ENCODE assay signal across 1 cellular context in the genomic region with DNA sequence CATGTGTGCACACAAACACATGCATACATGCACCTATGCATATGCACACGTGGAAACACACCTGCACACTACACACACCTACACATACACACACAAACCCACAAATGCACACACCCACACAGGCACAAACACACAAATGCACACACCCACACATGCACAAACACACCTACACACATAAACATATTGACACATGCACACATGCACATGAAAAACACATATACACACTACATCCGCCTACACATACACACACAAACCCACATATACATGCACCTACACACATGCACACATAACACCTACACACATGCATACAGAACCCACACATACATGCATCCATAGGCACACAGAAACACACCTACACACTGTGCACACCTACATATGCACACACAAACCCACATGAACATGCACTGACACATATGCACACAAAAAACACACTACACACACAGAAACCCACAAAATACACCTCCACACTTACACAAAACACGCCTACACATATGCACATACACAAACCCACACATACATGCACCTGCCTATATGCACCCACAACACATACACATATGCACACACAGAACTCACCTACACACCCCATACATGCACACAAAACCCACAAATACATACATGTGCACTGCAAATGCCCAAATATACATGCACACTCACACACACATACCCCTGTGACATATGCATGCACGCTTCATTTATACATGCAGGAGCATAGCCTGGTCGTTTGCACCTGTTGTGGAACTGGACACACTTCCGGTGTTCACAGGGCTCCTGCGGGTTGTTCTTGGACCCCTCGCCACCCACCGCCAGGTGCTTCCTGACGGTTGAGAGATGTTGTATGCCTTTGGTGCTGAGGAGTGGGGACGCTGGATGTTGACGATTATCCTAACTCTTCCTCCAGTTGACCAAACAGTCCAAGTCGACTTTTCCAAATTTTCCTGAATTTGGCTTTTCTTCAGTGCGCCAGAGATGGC.
TF ChIP-seq lines count a peak whose summit lies in the region.

No MANE protein-coding gene starts in this region.

TF ChIP-seq in HepG2, 621 proteins besides CTCF, POLR2A, EP300 and RAD21:
- TF ChIP-seq SP1 (IDR thresholded peaks at IDR 0.05) (0 out of 2 replicates have a peak, but pooled peaks have one; percentile 12), SP1 (CRISPR knock-in tag; IDR thresholded peaks at IDR 0.05) (no peak), FOXA1 (IDR thresholded peaks at IDR 0.05) (0 out of 2 replicates have a peak, but pooled peaks have one; percentile 39), FOXA1 (CRISPR knock-in tag; IDR thresholded peaks at IDR 0.05) (no peak), ZNF207 (IDR thresholded peaks at IDR 0.05; ENCODE audit: borderline replicate concordance) (0 out of 2 replicates have a peak, but pooled peaks have one; percentile 31), LCORL (IDR thresholded peaks at IDR 0.05) (0 out of 2 replicates have a peak, but pooled peaks have one; percentile 30), LCORL (CRISPR knock-in tag; IDR thresholded peaks at IDR 0.05) (no peak), PHB2 (IDR thresholded peaks at IDR 0.05; ENCODE audit: partially characterized antibody) (peak; percentile 79), ZSCAN25 (CRISPR knock-in tag; IDR thresholded peaks at IDR 0.05) (no peak), FOXP1 (IDR thresholded peaks at IDR 0.05) (peak; percentile 1; the same call in 1 of the 2 replicates), FOXP1 (CRISPR knock-in tag; IDR thresholded peaks at IDR 0.05) (no peak), RAD51 (IDR thresholded peaks at IDR 0.05; ENCODE audit: borderline replicate concordance) (0 out of 2 replicates have a peak, but pooled peaks have one; percentile 6), NBN (conservative IDR thresholded peaks at IDR 0.05) (peak; percentile 92; the same call in 1 of the 2 replicates), ZNF317 (CRISPR knock-in tag; IDR thresholded peaks at IDR 0.05) (no peak), ZNF282 (IDR thresholded peaks at IDR 0.05; ENCODE audit: partially characterized antibody) (peak; percentile 74)
- TF ChIP-seq, protein P1, sequence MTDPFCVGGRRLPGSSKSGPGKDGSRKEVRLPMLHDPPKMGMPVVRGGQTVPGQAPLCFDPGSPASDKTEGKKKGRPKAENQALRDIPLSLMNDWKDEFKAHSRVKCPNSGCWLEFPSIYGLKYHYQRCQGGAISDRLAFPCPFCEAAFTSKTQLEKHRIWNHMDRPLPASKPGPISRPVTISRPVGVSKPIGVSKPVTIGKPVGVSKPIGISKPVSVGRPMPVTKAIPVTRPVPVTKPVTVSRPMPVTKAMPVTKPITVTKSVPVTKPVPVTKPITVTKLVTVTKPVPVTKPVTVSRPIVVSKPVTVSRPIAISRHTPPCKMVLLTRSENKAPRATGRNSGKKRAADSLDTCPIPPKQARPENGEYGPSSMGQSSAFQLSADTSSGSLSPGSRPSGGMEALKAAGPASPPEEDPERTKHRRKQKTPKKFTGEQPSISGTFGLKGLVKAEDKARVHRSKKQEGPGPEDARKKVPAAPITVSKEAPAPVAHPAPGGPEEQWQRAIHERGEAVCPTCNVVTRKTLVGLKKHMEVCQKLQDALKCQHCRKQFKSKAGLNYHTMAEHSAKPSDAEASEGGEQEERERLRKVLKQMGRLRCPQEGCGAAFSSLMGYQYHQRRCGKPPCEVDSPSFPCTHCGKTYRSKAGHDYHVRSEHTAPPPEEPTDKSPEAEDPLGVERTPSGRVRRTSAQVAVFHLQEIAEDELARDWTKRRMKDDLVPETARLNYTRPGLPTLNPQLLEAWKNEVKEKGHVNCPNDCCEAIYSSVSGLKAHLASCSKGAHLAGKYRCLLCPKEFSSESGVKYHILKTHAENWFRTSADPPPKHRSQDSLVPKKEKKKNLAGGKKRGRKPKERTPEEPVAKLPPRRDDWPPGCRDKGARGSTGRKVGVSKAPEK (CRISPR knock-in tag; IDR thresholded peaks at IDR 0.05; ENCODE audit: borderline replicate concordance), result no peak
- TF ChIP-seq, protein P2, sequence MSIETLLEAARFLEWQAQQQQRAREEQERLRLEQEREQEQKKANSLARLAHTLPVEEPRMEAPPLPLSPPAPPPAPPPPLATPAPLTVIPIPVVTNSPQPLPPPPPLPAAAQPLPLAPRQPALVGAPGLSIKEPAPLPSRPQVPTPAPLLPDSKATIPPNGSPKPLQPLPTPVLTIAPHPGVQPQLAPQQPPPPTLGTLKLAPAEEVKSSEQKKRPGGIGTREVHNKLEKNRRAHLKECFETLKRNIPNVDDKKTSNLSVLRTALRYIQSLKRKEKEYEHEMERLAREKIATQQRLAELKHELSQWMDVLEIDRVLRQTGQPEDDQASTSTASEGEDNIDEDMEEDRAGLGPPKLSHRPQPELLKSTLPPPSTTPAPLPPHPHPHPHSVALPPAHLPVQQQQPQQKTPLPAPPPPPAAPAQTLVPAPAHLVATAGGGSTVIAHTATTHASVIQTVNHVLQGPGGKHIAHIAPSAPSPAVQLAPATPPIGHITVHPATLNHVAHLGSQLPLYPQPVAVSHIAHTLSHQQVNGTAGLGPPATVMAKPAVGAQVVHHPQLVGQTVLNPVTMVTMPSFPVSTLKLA (IDR thresholded peaks at IDR 0.05), result peak; percentile 58; the same call in 1 of the 2 replicates
